ENCODE assay signal across 17 cellular contexts in the genomic region with DNA sequence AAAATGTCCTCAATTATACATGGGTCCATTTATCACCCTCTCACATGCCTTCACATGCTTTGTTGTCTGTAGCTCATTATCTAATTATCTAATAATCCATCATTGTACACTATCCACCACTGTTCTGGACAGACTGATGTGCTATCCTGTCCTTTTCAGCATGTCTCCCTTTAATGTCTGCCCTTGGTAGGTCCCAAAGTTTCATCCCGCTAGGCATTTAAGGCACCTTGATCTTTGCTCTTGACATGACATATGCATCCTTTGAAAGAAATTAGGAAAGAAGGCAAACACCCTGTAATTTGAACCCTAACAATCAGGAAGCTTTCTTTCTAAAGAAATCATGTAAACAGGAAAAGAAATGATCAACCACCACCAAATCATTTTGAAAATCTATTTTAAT. TPM values are rescaled to one million over a fixed set of nuclear protein-coding genes. Genes with fewer than 3 reads are reported as not detected.
DNase-seq lines count a peak whose midpoint lies in the region; ATAC-seq and TF ChIP-seq lines count a peak whose summit lies in the region.
"Had no signal": no experiment of that assay in that cellular context is flagged by ENCODE, and none has a peak within 500 bp of the region (broad histone marks: within the 10 kb centered on the region; RNA-seq: fewer than 3 reads in every experiment).

No MANE protein-coding gene starts in this region.

- peaks cover 7 to 37% of the 10 kb centered on the region in 2 experiments; a peak in 2 of 4 replicates for H3K79me1 ChIP-seq in IMR-90 (ENCODE audit: low read depth in 1 of 2, low read length in 2 of 2)

- POLR2A ChIA-PET in CD4-positive, alpha-beta T cell (lab: Charles Lee), result interaction anchor here (1.1 to 1.2 kb wide), 2 partner anchors 8 to 32 kb away, joined by 5 to 7 read pairs; no protein-coding TSS in a partner anchor
- POLR2A ChIA-PET in IMR-90 (lab: Charles Lee; ENCODE audit: unreplicated experiment), result no interaction called here

- H2BK120ac ChIP-seq in IMR-90 (ENCODE audit: low read depth, low read length), result no peak overlapping the region

- peak overlapping the region; percentile 69 for H3K27ac Mint-ChIP-seq in activated T-cell treated with anti-CD3 and anti-CD28 coated beads, Interleukin-2, amount 50 U/mL, for 72 hours
- no peak overlapping the region for H3K27ac Mint-ChIP-seq in CD4-positive, alpha-beta T cell
- H3K27ac Mint-ChIP-seq in stimulated activated naive CD8-positive, alpha-beta T cell treated with anti-CD3 and anti-CD28 coated beads, Interleukin-15, amount 100 ng/mL, for 72 hours, result no peak overlapping the region

- H2AFZ ChIP-seq in IMR-90 (replicated peaks; ENCODE audit: low read length, poor library complexity), result no peak overlapping the region

- no peak overlapping the region for H4K5ac ChIP-seq in IMR-90 (ENCODE audit: low read depth, low read length)

- no peak for TF ChIP-seq RAD21 in IMR-90 (IDR thresholded peaks at IDR 0.05; ENCODE audit: low read length)

- DNase-seq in activated T-cell treated with anti-CD3 and anti-CD28 coated beads, Interleukin-2, amount 50 U/mL, for 72 hours, result no peak
- no peak for DNase-seq in activated T-cell treated with anti-CD3 and anti-CD28 coated beads, Interleukin-2, amount 50 U/mL, for 1 hour
- no peak for DNase-seq in CD4-positive, alpha-beta T cell
- no peak for DNase-seq in IMR-90
- DNase-seq in stimulated activated naive CD8-positive, alpha-beta T cell treated with anti-CD3 and anti-CD28 coated beads, Interleukin-15, amount 100 ng/mL, for 72 hours, result no peak
- DNase-seq in mesenteric fat pad (ENCODE audit: low spot score), result no peak
- DNase-seq: AML-193, DMS53, KG1, MG63, NCI-H2029, NCI-H526 treated with DMSO at 0.1 percent for 48 hours, RPMI8226, SHP77 had no signal

- H3K14ac ChIP-seq in IMR-90 (replicated peaks; ENCODE audit: low read depth, low read length), result no peak overlapping the region

- WGBS in IMR-90 (ENCODE audit: extremely low coverage in 2 of 2, insufficient read length in 1 of 2), 2 experiments, result 100% methylated on average over 1 of the region's 1 CpG; no CpG with 5 or more reads in 1 of the 2 experiments

- no peak overlapping the region for H3K9ac ChIP-seq in IMR-90 (ENCODE audit: low read depth, low read length)

- peak overlapping the region in 1 of 2 donors; percentile 42 for H3K4me3 Mint-ChIP-seq in activated T-cell treated with anti-CD3 and anti-CD28 coated beads, Interleukin-2, amount 50 U/mL, for 72 hours
- H3K4me3 Mint-ChIP-seq in CD4-positive, alpha-beta T cell, result peak overlapping the region; percentile 27
- H3K4me3 Mint-ChIP-seq in stimulated activated naive CD8-positive, alpha-beta T cell treated with anti-CD3 and anti-CD28 coated beads, Interleukin-15, amount 100 ng/mL, for 72 hours, result no peak overlapping the region

- in situ Hi-C loops in IMR-90 (cut with MboI; ENCODE audit: low sequenced_read_pairs), result no loop called here

- peaks cover 14% of the 10 kb centered on the region for H3K27me3 Mint-ChIP-seq in activated T-cell treated with anti-CD3 and anti-CD28 coated beads, Interleukin-2, amount 50 U/mL, for 72 hours (ENCODE audit: low read depth)
- H3K27me3 Mint-ChIP-seq in CD4-positive, alpha-beta T cell, result no peaks in the 10 kb centered on the region
- H3K27me3 Mint-ChIP-seq in stimulated activated naive CD8-positive, alpha-beta T cell treated with anti-CD3 and anti-CD28 coated beads, Interleukin-15, amount 100 ng/mL, for 72 hours, result peaks cover 24% of the 10 kb centered on the region

- no peaks in the 10 kb centered on the region for H4K20me1 ChIP-seq in IMR-90 (ENCODE audit: insufficient read depth, low read length)

- no TSS peak for BruUV-seq in IMR-90 (replicated peaks; lab: Mats Ljungman, UMichigan)

- TF ChIP-seq POLR2A in IMR-90 (IDR thresholded peaks at IDR 0.05; ENCODE audit: low read depth, low read length), result no peak

- no peak overlapping the region for H3K18ac ChIP-seq in IMR-90 (ENCODE audit: low read depth, low read length)

- no peak overlapping the region for H2AK9ac ChIP-seq in IMR-90 (replicated peaks; ENCODE audit: low read depth, low read length, poor library complexity)

- no peaks in the 10 kb centered on the region for H3K9me3 Mint-ChIP-seq in activated T-cell treated with anti-CD3 and anti-CD28 coated beads, Interleukin-2, amount 50 U/mL, for 72 hours
- no peaks in the 10 kb centered on the region for H3K9me3 Mint-ChIP-seq in CD4-positive, alpha-beta T cell
- no peaks in the 10 kb centered on the region for H3K9me3 Mint-ChIP-seq in stimulated activated naive CD8-positive, alpha-beta T cell treated with anti-CD3 and anti-CD28 coated beads, Interleukin-15, amount 100 ng/mL, for 72 hours

- H3K56ac ChIP-seq in IMR-90 (ENCODE audit: extremely low read depth, insufficient read depth, low read length), result no peak overlapping the region

- H4K8ac ChIP-seq in IMR-90 (ENCODE audit: low read depth in 2 of 2, low read length in 2 of 2), result no peak overlapping the region

- H3K36me3 Mint-ChIP-seq in activated T-cell treated with anti-CD3 and anti-CD28 coated beads, Interleukin-2, amount 50 U/mL, for 72 hours (ENCODE audit: insufficient read depth in 2 of 2), result peaks cover 0 to 5% of the 10 kb centered on the region in 2 donors
- peaks cover 9% of the 10 kb centered on the region for H3K36me3 Mint-ChIP-seq in CD4-positive, alpha-beta T cell (ENCODE audit: low read depth)

- H2BK15ac ChIP-seq in IMR-90 (ENCODE audit: low read depth, low read length), result no peak overlapping the region

- H3K4me3 ChIP-seq in IMR-90 (ENCODE audit: insufficient read depth, low read depth, low read length), result no peak overlapping the region
- H3K4me3 ChIP-seq: A549, MG63 had no signal

- H3K23ac ChIP-seq in IMR-90 (ENCODE audit: low read depth, low read length), result no peak overlapping the region; the same call in 1 of the 2 replicates

- no peak overlapping the region for H4K91ac ChIP-seq in IMR-90 (ENCODE audit: insufficient read depth, low read depth, low read length)

- H3K4ac ChIP-seq in IMR-90 (ENCODE audit: low read depth, low read length), result no peak overlapping the region

- no peaks in the 10 kb centered on the region for H3K27me3 ChIP-seq in CD4-positive, alpha-beta T cell (ENCODE audit: control insufficient read depth, insufficient read depth, low read length)
- no peaks in the 10 kb centered on the region for H3K27me3 ChIP-seq in IMR-90 (ENCODE audit: control insufficient read depth, insufficient read depth, low read length)
- H3K27me3 ChIP-seq: MG63 had no signal

- H3K4me1 Mint-ChIP-seq in activated T-cell treated with anti-CD3 and anti-CD28 coated beads, Interleukin-2, amount 50 U/mL, for 72 hours (ENCODE audit: low read depth), result peaks cover 34% of the 10 kb centered on the region
- peaks cover 29% of the 10 kb centered on the region for H3K4me1 Mint-ChIP-seq in CD4-positive, alpha-beta T cell (ENCODE audit: low read depth)
- H3K4me1 Mint-ChIP-seq in stimulated activated naive CD8-positive, alpha-beta T cell treated with anti-CD3 and anti-CD28 coated beads, Interleukin-15, amount 100 ng/mL, for 72 hours, result peaks cover 15% of the 10 kb centered on the region

- H3K9me3 ChIP-seq in CD4-positive, alpha-beta T cell (ENCODE audit: control insufficient read depth, low read length), result no peaks in the 10 kb centered on the region
- H3K9me3 ChIP-seq in IMR-90 (ENCODE audit: control insufficient read depth, insufficient read depth, low read length), result no peaks in the 10 kb centered on the region
- H3K9me3 ChIP-seq: A549, MG63 had no signal

- 0 out of 2 replicates have a peak, but pooled peaks cover 3% of the 10 kb centered on the region for H3K9me1 ChIP-seq in IMR-90 (ENCODE audit: insufficient read depth, low read length)

- H3K27ac ChIP-seq in CD4-positive, alpha-beta T cell (ENCODE audit: low read depth, low read length), result no peak overlapping the region
- H3K27ac ChIP-seq in IMR-90 (ENCODE audit: insufficient read depth, low read length), result no peak overlapping the region
- H3K27ac ChIP-seq: A549, C4-2B had no signal

- H2AK5ac ChIP-seq in IMR-90 (ENCODE audit: low read depth, low read length), result no peak overlapping the region

- no peak for ATAC-seq in activated T-cell treated with anti-CD3 and anti-CD28 coated beads, Interleukin-2, amount 50 U/mL, for 72 hours (replicated peaks in 1 of 2)
- ATAC-seq in CD4-positive, alpha-beta T cell (ENCODE audit: poor library complexity), result no peak
- ATAC-seq in IMR-90 (ENCODE audit: low read depth), result no peak
- no peak for ATAC-seq in stimulated activated naive CD8-positive, alpha-beta T cell treated with anti-CD3 and anti-CD28 coated beads, Interleukin-15, amount 100 ng/mL, for 72 hours
- no peak for ATAC-seq in HG02610 (IDR thresholded peaks at IDR 0.05; ENCODE audit: unreplicated experiment)
- ATAC-seq: A549 had no signal

- no peak for TF ChIP-seq CTCF in CD4-positive, alpha-beta T cell (IDR thresholded peaks at IDR 0.05)
- TF ChIP-seq CTCF in IMR-90 (conservative IDR thresholded peaks at IDR 0.05; ENCODE audit: low read depth, low read length), result no peak

- intact Hi-C loops in CD4-positive, alpha-beta T cell (cut with DNase I, micrococcal nuclease), result loop anchor here in 1 of 2 experiments (10.0 kb wide), 1 partner anchor 774 kb away; no protein-coding TSS in a partner anchor
- intact Hi-C loops in IMR-90 (cut with micrococcal nuclease), result loop anchor here (5.0 kb wide), 1 partner anchor 218 kb away; no protein-coding TSS in a partner anchor

- peaks cover 4% of the 10 kb centered on the region; the same call in 1 of the 2 replicates for H3K4me1 ChIP-seq in IMR-90 (ENCODE audit: control insufficient read depth, insufficient read depth, low read length)

- CTCF ChIA-PET in CD4-positive, alpha-beta T cell (lab: Charles Lee), result interaction anchor here (0.6 to 1.0 kb wide), 2 partner anchors 9 to 19 kb away, joined by 3 read pairs; no protein-coding TSS in a partner anchor
- CTCF ChIA-PET in IMR-90 (lab: Yijun Ruan, JAX), result no interaction called here

- dilution Hi-C loops in IMR-90 (cut with HindIII; ENCODE audit: low sequenced_read_pairs, unreplicated experiment), result no loop called here

- H3K4me2 ChIP-seq in IMR-90 (ENCODE audit: low read depth, low read length), result no peak overlapping the region
- H3K4me2 ChIP-seq: A549 had no signal

- no peaks in the 10 kb centered on the region for H3K36me3 ChIP-seq in IMR-90 (ENCODE audit: control insufficient read depth, insufficient read depth, low read length)
- H3K36me3 ChIP-seq: MG63 had no signal

- H2BK20ac ChIP-seq in IMR-90 (ENCODE audit: low read depth, low read length), result 0 out of 2 replicates have a peak overlapping the region, but pooled peaks have one; percentile 10

- no peak overlapping the region for H2BK5ac ChIP-seq in IMR-90 (ENCODE audit: low read depth, low read length, poor library complexity, severe bottlenecking)

RNA-seq across cellular contexts. Expression of a gene that starts 5.7 kb away (rescaled TPM):
- total RNA-seq in activated T-cell treated with anti-CD3 and anti-CD28 coated beads, Interleukin-2, amount 50 U/mL, for 72 hours, result 1 to 10 TPM; 3.5 to 6.7 TPM
- 1 to 10 TPM; 4.0 to 4.6 TPM for total RNA-seq in CD4-positive, alpha-beta T cell
- total RNA-seq in IMR-90 (2012; rRNA removed) (2.9 and 3.3 TPM in 2 replicates), mesenteric fat pad (8.3 TPM)
- polyA plus RNA-seq in IMR-90 (2012; rRNA removed), result 4.8 and 5.5 TPM in 2 replicates
- polyA plus RNA-seq in IMR-90 (2012; cell fraction: cytosol; rRNA removed), result 6.2 and 11.9 TPM in 2 replicates
- 1.9 and 6.5 TPM in 2 replicates for polyA plus RNA-seq in IMR-90 (2012; cell fraction: nucleus; rRNA removed; ENCODE audit: low replicate concordance)

RNA-seq across cellular contexts. Expression of a gene that starts 34.0 kb away (rescaled TPM):
- total RNA-seq in activated T-cell treated with anti-CD3 and anti-CD28 coated beads, Interleukin-2, amount 50 U/mL, for 72 hours, result 1 to 10 TPM; 3.7 to 4.3 TPM
- 1 to 10 TPM; 1.2 to 1.9 TPM for total RNA-seq in CD4-positive, alpha-beta T cell
- total RNA-seq in IMR-90 (2012; rRNA removed) (6.4 and 13.4 TPM in 2 replicates), mesenteric fat pad (2.1 TPM)
- 1.7 and 2.2 TPM in 2 replicates for polyA plus RNA-seq in IMR-90 (2012; rRNA removed)
- polyA plus RNA-seq in IMR-90 (2012; cell fraction: cytosol; rRNA removed), result 1.4 and 2.2 TPM in 2 replicates
- 5.1 and 8.3 TPM in 2 replicates for polyA plus RNA-seq in IMR-90 (2012; cell fraction: nucleus; rRNA removed; ENCODE audit: low replicate concordance)
